9 cellular contexts compared by ENCODE assay signal in the genomic region with DNA sequence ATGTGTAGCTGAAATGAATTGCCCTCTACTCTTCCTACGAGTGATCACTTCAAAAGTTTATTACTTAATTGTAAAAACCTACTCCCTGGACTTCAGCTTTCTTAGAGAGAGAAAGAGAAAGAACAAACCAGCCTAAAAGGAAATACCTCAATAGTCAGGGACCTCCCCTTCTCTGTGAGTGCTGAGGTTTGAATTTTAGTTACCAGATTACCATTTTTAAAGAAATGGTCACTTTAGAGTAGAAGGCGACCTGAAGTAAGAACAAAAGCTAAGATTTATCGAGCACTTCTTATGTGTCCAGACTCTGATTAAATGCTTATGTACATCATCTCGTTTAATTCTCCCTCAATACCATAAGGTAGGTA. TPM values are rescaled to one million over a fixed set of nuclear protein-coding genes. Genes with fewer than 3 reads are reported as not detected.
DNase-seq lines count a peak whose midpoint lies in the region; ATAC-seq and TF ChIP-seq lines count a peak whose summit lies in the region.
"Had no signal": no experiment of that assay in that cellular context is flagged by ENCODE, and none has a peak within 500 bp of the region (broad histone marks: within the 10 kb centered on the region; RNA-seq: fewer than 3 reads in every experiment).

No MANE protein-coding gene starts in this region.

- DNase-seq in GM12865 (ENCODE audit: low read depth) (peak; percentile 60), SK-N-SH (no peak), endodermal cell (no peak), sigmoid colon (no peak), glomerular visceral epithelial cell (ENCODE audit: extremely low spot score) (no peak), cardiac septum (ENCODE audit: low spot score) (no peak)
- no peak for DNase-seq in NK-92 treated with Interleukin-12 subunit alpha and Interleukin-12 subunit beta, amount 100 ng/mL, for 24 hours (lab: John Stamatoyannopoulos, UW)

- H3K79me2 ChIP-seq in SK-N-SH (ENCODE audit: insufficient read depth) = peaks cover 91% of the 10 kb centered on the region

- no peak for TF ChIP-seq RAD21 in SK-N-SH (IDR thresholded peaks at IDR 0.05; ENCODE audit: low read length)

- H3K27me3 Mint-ChIP-seq in endodermal cell (ENCODE audit: insufficient read depth) = no peaks in the 10 kb centered on the region

- H3K36me3 ChIP-seq in SK-N-SH (replicated peaks in 1 of 2; ENCODE audit: control insufficient read depth in 1 of 2, insufficient read depth in 2 of 2, low read length in 1 of 2) = no peaks in the 10 kb centered on the region
- H3K36me3 ChIP-seq in endodermal cell (ENCODE audit: control insufficient read depth, insufficient read depth, low read length) = no peaks in the 10 kb centered on the region
- H3K36me3 ChIP-seq in sigmoid colon = no peaks in the 10 kb centered on the region

- no peak overlapping the region for H3K4me3 Mint-ChIP-seq in endodermal cell

- H3K27me3 ChIP-seq in SK-N-SH (ENCODE audit: insufficient read depth) (no peaks in the 10 kb centered on the region), endodermal cell (ENCODE audit: control insufficient read depth, insufficient read depth, low read length, poor library complexity, severe bottlenecking) (no peaks in the 10 kb centered on the region), sigmoid colon (no peaks in the 10 kb centered on the region)

- H3K9ac ChIP-seq in SK-N-SH (no peak overlapping the region), endodermal cell (ENCODE audit: extremely low read depth, low read length, poor library complexity, severe bottlenecking) (no peak overlapping the region)

- peaks cover 20% of the 10 kb centered on the region for H3K36me3 Mint-ChIP-seq in endodermal cell (ENCODE audit: low read depth)

- TF ChIP-seq EP300 in SK-N-SH (IDR thresholded peaks at IDR 0.05; ENCODE audit: borderline replicate concordance in 1 of 2, low read depth in 1 of 2, low read length in 1 of 2) (no peak), sigmoid colon (IDR thresholded peaks at IDR 0.05) (no peak)

- intact Hi-C loops in sigmoid colon (cut with DNase I) (no loop called here), cardiac septum (cut with DNase I) (no loop called here)

- CTCF ChIA-PET in SK-N-SH (lab: Yijun Ruan, JAX) = interaction anchor here (0.8 to 6.2 kb wide), 5 partner anchors 10 to 525 kb away, joined by 3 to 47 read pairs (median 3); a partner anchor contains a TSS

- H3K4me2 ChIP-seq in SK-N-SH = 0 out of 2 replicates have a peak overlapping the region, but pooled peaks have one; percentile 54

- H3K9me3 ChIP-seq in SK-N-SH (no peaks in the 10 kb centered on the region), endodermal cell (ENCODE audit: control insufficient read depth, low read length) (no peaks in the 10 kb centered on the region), sigmoid colon (no peaks in the 10 kb centered on the region)

- peak overlapping the region; percentile 60 for H3K27ac Mint-ChIP-seq in endodermal cell

- H4K20me1 ChIP-seq in SK-N-SH (ENCODE audit: insufficient read depth) = peaks cover 30% of the 10 kb centered on the region

- peaks cover 30 to 32% of the 10 kb centered on the region in 2 experiments for H3K4me1 ChIP-seq in SK-N-SH (ENCODE audit: control insufficient read depth in 1 of 2, insufficient read depth in 2 of 2, low read depth in 1 of 2, low read length in 1 of 2)
- H3K4me1 ChIP-seq in endodermal cell (ENCODE audit: control insufficient read depth, insufficient read depth, low read length) = peaks cover 4% of the 10 kb centered on the region
- H3K4me1 ChIP-seq in sigmoid colon = peaks cover 0 to 69% (median 65%) of the 10 kb centered on the region in 4 donors

- H3F3A ChIP-seq in SK-N-SH (replicated peaks; ENCODE audit: insufficient read depth) = peaks cover 1% of the 10 kb centered on the region

- TF ChIP-seq CTCF in GM12865 (IDR thresholded peaks at IDR 0.05; ENCODE audit: insufficient read depth, low read depth, low read length, missing control alignments) (no peak), SK-N-SH (IDR thresholded peaks at IDR 0.05) (no peak), endodermal cell (conservative IDR thresholded peaks at IDR 0.05) (no peak), sigmoid colon (IDR thresholded peaks at IDR 0.05) (no peak)

- H3K4me3 ChIP-seq in GM12865 (ENCODE audit: low read depth, low read length) (peak overlapping the region; percentile 44), SK-N-SH (ENCODE audit: low read depth in 2 of 2, low read length in 1 of 2) (no peak overlapping the region), endodermal cell (ENCODE audit: low read length) (no peak overlapping the region), sigmoid colon (no peak overlapping the region)
- H3K4me3 ChIP-seq: lung had no signal

- 88% methylated on average over 4 of the region's 4 CpGs for WGBS in SK-N-SH (ENCODE audit: low lambda C conversion rate)
- WGBS in endodermal cell (ENCODE audit: insufficient coverage in 1 of 2, insufficient read length in 1 of 2), 2 experiments = 85 to 90% methylated on average over 2 to 4 of the region's 4 CpGs
- WGBS in sigmoid colon, 2 donors = 34 to 42% methylated on average over 4 of the region's 4 CpGs

- POLR2A ChIA-PET in SK-N-SH (lab: Yijun Ruan, JAX) = interaction anchor here (0.9 kb wide), 1 partner anchor 10 kb away, joined by 3 read pairs; no protein-coding TSS in a partner anchor

- H3K27ac ChIP-seq in SK-N-SH (ENCODE audit: low read depth in 2 of 2, low read length in 1 of 2) (peak overlapping the region in 1 of 2 experiments; percentile 51; a peak in 1 of 4 replicates), endodermal cell (ENCODE audit: low read depth, low read length) (no peak overlapping the region), sigmoid colon (peak overlapping the region in 3 of 4 donors; percentile 51 to 58 (median 54))

- H3K9me2 ChIP-seq in SK-N-SH = no peaks in the 10 kb centered on the region

- no peak for ATAC-seq in GM21360 (IDR thresholded peaks at IDR 0.05; ENCODE audit: unreplicated experiment)

- TF ChIP-seq POLR2A in sigmoid colon (IDR thresholded peaks at IDR 0.05) = no peak

- H2AFZ ChIP-seq in SK-N-SH (ENCODE audit: low read depth) = no peak overlapping the region

- peaks cover 4% of the 10 kb centered on the region for H3K9me3 Mint-ChIP-seq in endodermal cell

- peaks cover 42% of the 10 kb centered on the region for H3K4me1 Mint-ChIP-seq in endodermal cell

TF ChIP-seq in SK-N-SH, 30 proteins besides CTCF, POLR2A, EP300 and RAD21 (continues in another document):
- no peak for TF ChIP-seq POLR2AphosphoS5 (IDR thresholded peaks at IDR 0.05; ENCODE audit: low read depth, low read length)
- TF ChIP-seq, protein P1, sequence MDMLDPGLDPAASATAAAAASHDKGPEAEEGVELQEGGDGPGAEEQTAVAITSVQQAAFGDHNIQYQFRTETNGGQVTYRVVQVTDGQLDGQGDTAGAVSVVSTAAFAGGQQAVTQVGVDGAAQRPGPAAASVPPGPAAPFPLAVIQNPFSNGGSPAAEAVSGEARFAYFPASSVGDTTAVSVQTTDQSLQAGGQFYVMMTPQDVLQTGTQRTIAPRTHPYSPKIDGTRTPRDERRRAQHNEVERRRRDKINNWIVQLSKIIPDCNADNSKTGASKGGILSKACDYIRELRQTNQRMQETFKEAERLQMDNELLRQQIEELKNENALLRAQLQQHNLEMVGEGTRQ (IDR thresholded peaks at IDR 0.05; ENCODE audit: borderline replicate concordance, low read depth, low read length) = no peak
- TF ChIP-seq SMC3 (IDR thresholded peaks at IDR 0.05; ENCODE audit: low read depth, low read length) = no peak
- TF ChIP-seq ELF1 (IDR thresholded peaks at IDR 0.05) = no peak
- no peak for TF ChIP-seq NRF1 (IDR thresholded peaks at IDR 0.05; ENCODE audit: low read depth, low read length)
- TF ChIP-seq, protein P2, sequence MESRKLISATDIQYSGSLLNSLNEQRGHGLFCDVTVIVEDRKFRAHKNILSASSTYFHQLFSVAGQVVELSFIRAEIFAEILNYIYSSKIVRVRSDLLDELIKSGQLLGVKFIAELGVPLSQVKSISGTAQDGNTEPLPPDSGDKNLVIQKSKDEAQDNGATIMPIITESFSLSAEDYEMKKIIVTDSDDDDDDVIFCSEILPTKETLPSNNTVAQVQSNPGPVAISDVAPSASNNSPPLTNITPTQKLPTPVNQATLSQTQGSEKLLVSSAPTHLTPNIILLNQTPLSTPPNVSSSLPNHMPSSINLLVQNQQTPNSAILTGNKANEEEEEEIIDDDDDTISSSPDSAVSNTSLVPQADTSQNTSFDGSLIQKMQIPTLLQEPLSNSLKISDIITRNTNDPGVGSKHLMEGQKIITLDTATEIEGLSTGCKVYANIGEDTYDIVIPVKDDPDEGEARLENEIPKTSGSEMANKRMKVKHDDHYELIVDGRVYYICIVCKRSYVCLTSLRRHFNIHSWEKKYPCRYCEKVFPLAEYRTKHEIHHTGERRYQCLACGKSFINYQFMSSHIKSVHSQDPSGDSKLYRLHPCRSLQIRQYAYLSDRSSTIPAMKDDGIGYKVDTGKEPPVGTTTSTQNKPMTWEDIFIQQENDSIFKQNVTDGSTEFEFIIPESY (IDR thresholded peaks at IDR 0.05; ENCODE audit: borderline replicate concordance, low read depth) = no peak
- TF ChIP-seq, protein P3, sequence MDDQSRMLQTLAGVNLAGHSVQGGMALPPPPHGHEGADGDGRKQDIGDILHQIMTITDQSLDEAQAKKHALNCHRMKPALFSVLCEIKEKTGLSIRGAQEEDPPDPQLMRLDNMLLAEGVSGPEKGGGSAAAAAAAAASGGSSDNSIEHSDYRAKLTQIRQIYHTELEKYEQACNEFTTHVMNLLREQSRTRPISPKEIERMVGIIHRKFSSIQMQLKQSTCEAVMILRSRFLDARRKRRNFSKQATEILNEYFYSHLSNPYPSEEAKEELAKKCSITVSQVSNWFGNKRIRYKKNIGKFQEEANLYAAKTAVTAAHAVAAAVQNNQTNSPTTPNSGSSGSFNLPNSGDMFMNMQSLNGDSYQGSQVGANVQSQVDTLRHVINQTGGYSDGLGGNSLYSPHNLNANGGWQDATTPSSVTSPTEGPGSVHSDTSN (IDR thresholded peaks at IDR 0.05) = no peak
- TF ChIP-seq, protein P4, sequence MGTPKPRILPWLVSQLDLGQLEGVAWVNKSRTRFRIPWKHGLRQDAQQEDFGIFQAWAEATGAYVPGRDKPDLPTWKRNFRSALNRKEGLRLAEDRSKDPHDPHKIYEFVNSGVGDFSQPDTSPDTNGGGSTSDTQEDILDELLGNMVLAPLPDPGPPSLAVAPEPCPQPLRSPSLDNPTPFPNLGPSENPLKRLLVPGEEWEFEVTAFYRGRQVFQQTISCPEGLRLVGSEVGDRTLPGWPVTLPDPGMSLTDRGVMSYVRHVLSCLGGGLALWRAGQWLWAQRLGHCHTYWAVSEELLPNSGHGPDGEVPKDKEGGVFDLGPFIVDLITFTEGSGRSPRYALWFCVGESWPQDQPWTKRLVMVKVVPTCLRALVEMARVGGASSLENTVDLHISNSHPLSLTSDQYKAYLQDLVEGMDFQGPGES (IDR thresholded peaks at IDR 0.05; ENCODE audit: low read depth, low read length) = no peak
- TF ChIP-seq GATA2 (CRISPR knock-in tag; IDR thresholded peaks at IDR 0.05) = no peak

RNA-seq across cellular contexts. Expression of a gene that starts 11.3 kb away (rescaled TPM):
- polyA plus RNA-seq in SK-N-SH (2012; rRNA removed) = 26.2 and 27.0 TPM in 2 replicates
- polyA plus RNA-seq in SK-N-SH (2012; cell fraction: cytosol; rRNA removed) = 16.1 and 21.6 TPM in 2 replicates
- 28.8 and 31.1 TPM in 2 replicates for polyA plus RNA-seq in SK-N-SH (2012; cell fraction: nucleus; rRNA removed)
- total RNA-seq in endodermal cell = 10 to 100 TPM; 63.4 to 85.5 TPM
- 38.1 TPM for polyA plus RNA-seq in endodermal cell (2013, experiment 1 of 2)
- polyA plus RNA-seq in endodermal cell (2013, experiment 2 of 2) = 34.1 TPM
- total RNA-seq in sigmoid colon = 10 to 100 TPM; 41.7 to 58.2 (median 49.0) TPM
- polyA plus RNA-seq in sigmoid colon = 10 to 100 TPM; 14.4 to 45.3 (median 20.3) TPM
- total RNA-seq in cardiac septum = 115 TPM
